Comparison of ENCODE assay signal across 1 cellular context in the genomic region with DNA sequence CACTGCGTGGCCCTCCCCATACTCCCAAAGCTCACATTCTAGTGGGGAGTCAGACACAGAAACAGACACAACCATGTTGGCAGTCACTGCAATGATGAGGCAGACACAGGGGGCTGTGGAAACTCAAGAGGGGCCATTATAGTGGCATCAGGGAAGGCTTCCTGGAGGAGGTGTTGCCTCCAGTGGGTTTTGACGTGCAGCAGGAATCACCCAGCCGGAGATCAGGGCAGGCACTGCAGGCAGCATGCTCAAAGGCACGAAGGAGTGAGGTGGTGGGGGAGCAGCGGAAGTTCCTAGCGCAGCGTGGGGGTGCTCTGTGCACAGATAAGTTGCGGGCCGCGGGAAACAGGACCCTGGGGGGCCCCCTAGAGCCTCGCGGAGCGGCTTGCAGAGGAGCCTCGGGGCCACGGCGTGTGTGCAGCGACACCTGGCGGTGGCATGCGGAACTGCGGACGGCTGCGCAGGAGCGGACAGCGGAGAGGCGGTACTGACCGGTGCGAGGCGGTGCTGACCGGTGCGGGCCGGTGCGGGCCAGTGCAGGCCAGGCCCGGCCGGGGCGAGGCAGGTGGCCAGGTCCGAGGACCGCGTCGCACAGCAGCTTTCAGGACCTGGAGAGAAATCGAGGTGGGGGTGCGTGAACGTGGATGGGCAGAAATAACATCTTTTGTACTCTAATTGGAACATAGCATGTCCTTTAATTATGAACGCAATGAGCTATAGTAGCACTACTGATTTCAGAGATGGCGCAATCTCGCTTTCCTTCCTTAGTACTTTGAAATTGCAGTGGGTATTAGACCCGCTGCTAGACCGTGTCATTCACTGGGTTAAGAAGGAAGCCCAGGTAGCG.
A peak's percentile ranks its signal among the peaks of the same experiment; 100 is the strongest.
TF ChIP-seq lines count a peak whose summit lies in the region.

No MANE protein-coding gene starts in this region.

TF ChIP-seq in K562, 482 proteins besides CTCF, POLR2A, EP300 and RAD21 (continued from another document and continues in another):
- TF ChIP-seq, protein P1, sequence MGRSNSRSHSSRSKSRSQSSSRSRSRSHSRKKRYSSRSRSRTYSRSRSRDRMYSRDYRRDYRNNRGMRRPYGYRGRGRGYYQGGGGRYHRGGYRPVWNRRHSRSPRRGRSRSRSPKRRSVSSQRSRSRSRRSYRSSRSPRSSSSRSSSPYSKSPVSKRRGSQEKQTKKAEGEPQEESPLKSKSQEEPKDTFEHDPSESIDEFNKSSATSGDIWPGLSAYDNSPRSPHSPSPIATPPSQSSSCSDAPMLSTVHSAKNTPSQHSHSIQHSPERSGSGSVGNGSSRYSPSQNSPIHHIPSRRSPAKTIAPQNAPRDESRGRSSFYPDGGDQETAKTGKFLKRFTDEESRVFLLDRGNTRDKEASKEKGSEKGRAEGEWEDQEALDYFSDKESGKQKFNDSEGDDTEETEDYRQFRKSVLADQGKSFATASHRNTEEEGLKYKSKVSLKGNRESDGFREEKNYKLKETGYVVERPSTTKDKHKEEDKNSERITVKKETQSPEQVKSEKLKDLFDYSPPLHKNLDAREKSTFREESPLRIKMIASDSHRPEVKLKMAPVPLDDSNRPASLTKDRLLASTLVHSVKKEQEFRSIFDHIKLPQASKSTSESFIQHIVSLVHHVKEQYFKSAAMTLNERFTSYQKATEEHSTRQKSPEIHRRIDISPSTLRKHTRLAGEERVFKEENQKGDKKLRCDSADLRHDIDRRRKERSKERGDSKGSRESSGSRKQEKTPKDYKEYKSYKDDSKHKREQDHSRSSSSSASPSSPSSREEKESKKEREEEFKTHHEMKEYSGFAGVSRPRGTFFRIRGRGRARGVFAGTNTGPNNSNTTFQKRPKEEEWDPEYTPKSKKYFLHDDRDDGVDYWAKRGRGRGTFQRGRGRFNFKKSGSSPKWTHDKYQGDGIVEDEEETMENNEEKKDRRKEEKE (IDR thresholded peaks at IDR 0.05; ENCODE audit: borderline replicate concordance in 1 of 2, control insufficient read depth in 1 of 2, low read depth in 2 of 2, low read length in 1 of 2) = peak in 1 of 2 experiments; percentile 83; a peak in 1 of 4 replicates
- no peak for TF ChIP-seq SAFB2 (IDR thresholded peaks at IDR 0.05; ENCODE audit: borderline replicate concordance, low read depth, low read length, severe bottlenecking)
- TF ChIP-seq, protein P2, sequence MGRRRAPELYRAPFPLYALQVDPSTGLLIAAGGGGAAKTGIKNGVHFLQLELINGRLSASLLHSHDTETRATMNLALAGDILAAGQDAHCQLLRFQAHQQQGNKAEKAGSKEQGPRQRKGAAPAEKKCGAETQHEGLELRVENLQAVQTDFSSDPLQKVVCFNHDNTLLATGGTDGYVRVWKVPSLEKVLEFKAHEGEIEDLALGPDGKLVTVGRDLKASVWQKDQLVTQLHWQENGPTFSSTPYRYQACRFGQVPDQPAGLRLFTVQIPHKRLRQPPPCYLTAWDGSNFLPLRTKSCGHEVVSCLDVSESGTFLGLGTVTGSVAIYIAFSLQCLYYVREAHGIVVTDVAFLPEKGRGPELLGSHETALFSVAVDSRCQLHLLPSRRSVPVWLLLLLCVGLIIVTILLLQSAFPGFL (CRISPR knock-in tag; IDR thresholded peaks at IDR 0.05) = no peak
- TF ChIP-seq CBX3 (IDR thresholded peaks at IDR 0.05; ENCODE audit: borderline replicate concordance in 1 of 2, low read length in 2 of 2) = peak in 1 of 2 experiments; percentile 95; a peak in 2 of 3 replicates
- TF ChIP-seq, protein P3, sequence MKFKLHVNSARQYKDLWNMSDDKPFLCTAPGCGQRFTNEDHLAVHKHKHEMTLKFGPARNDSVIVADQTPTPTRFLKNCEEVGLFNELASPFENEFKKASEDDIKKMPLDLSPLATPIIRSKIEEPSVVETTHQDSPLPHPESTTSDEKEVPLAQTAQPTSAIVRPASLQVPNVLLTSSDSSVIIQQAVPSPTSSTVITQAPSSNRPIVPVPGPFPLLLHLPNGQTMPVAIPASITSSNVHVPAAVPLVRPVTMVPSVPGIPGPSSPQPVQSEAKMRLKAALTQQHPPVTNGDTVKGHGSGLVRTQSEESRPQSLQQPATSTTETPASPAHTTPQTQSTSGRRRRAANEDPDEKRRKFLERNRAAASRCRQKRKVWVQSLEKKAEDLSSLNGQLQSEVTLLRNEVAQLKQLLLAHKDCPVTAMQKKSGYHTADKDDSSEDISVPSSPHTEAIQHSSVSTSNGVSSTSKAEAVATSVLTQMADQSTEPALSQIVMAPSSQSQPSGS (CRISPR knock-in tag; IDR thresholded peaks at IDR 0.05) = no peak
- no peak for TF ChIP-seq BRD9 (IDR thresholded peaks at IDR 0.05; ENCODE audit: low read depth, partially characterized antibody)
- TF ChIP-seq, protein P4, sequence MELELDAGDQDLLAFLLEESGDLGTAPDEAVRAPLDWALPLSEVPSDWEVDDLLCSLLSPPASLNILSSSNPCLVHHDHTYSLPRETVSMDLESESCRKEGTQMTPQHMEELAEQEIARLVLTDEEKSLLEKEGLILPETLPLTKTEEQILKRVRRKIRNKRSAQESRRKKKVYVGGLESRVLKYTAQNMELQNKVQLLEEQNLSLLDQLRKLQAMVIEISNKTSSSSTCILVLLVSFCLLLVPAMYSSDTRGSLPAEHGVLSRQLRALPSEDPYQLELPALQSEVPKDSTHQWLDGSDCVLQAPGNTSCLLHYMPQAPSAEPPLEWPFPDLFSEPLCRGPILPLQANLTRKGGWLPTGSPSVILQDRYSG (tag; conservative IDR thresholded peaks at IDR 0.05; ENCODE audit: low read depth) = 0 out of 2 replicates have a peak, but pooled peaks have one; percentile 55
- TF ChIP-seq ZNF444 (CRISPR knock-in tag; IDR thresholded peaks at IDR 0.05) = 0 out of 2 replicates have a peak, but pooled peaks have one; percentile 19
- peak; percentile 99 for TF ChIP-seq STAG1 (CRISPR knock-in tag; IDR thresholded peaks at IDR 0.05; ENCODE audit: borderline replicate concordance)
- no peak for TF ChIP-seq ZNF354B (CRISPR knock-in tag; IDR thresholded peaks at IDR 0.05)
- peak; percentile 94 for TF ChIP-seq MYC (IDR thresholded peaks at IDR 0.05; ENCODE audit: low read depth, low read length)
- peak; percentile 34; the same call in 1 of the 2 replicates for TF ChIP-seq MYC (CRISPR knock-in tag; IDR thresholded peaks at IDR 0.05; ENCODE audit: borderline replicate concordance, low read depth)
- TF ChIP-seq, protein P5, sequence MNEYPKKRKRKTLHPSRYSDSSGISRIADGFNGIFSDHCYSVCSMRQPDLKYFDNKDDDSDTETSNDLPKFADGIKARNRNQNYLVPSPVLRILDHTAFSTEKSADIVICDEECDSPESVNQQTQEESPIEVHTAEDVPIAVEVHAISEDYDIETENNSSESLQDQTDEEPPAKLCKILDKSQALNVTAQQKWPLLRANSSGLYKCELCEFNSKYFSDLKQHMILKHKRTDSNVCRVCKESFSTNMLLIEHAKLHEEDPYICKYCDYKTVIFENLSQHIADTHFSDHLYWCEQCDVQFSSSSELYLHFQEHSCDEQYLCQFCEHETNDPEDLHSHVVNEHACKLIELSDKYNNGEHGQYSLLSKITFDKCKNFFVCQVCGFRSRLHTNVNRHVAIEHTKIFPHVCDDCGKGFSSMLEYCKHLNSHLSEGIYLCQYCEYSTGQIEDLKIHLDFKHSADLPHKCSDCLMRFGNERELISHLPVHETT (CRISPR knock-in tag; conservative IDR thresholded peaks at IDR 0.05 in 1 of 2, IDR thresholded peaks at IDR 0.05 in 1 of 2) = peak in 1 of 2 experiments; percentile 70; a peak in 2 of 4 replicates
- TF ChIP-seq, protein P6, sequence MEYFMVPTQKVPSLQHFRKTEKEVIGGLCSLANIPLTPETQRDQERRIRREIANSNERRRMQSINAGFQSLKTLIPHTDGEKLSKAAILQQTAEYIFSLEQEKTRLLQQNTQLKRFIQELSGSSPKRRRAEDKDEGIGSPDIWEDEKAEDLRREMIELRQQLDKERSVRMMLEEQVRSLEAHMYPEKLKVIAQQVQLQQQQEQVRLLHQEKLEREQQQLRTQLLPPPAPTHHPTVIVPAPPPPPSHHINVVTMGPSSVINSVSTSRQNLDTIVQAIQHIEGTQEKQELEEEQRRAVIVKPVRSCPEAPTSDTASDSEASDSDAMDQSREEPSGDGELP (CRISPR knock-in tag; IDR thresholded peaks at IDR 0.05; ENCODE audit: borderline replicate concordance) = peak; percentile 94
- peak; percentile 88 for TF ChIP-seq ESRRA (IDR thresholded peaks at IDR 0.05; ENCODE audit: borderline replicate concordance, low read depth)
- TF ChIP-seq C11orf30 (IDR thresholded peaks at IDR 0.05; ENCODE audit: low read depth) = no peak
- peak; percentile 94 for TF ChIP-seq RNF2 (IDR thresholded peaks at IDR 0.05)
- TF ChIP-seq, protein P7, sequence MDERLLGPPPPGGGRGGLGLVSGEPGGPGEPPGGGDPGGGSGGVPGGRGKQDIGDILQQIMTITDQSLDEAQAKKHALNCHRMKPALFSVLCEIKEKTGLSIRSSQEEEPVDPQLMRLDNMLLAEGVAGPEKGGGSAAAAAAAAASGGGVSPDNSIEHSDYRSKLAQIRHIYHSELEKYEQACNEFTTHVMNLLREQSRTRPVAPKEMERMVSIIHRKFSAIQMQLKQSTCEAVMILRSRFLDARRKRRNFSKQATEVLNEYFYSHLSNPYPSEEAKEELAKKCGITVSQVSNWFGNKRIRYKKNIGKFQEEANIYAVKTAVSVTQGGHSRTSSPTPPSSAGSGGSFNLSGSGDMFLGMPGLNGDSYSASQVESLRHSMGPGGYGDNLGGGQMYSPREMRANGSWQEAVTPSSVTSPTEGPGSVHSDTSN (CRISPR knock-in tag; IDR thresholded peaks at IDR 0.05; ENCODE audit: low read depth) = no peak
- TF ChIP-seq, protein P7 (tag; conservative IDR thresholded peaks at IDR 0.05; ENCODE audit: low read depth) = peak; percentile 8; the same call in 1 of the 2 replicates
- TF ChIP-seq NFE2L1 (tag; IDR thresholded peaks at IDR 0.05; ENCODE audit: borderline replicate concordance, low read depth) = no peak
- peak in 1 of 2 experiments; percentile 4; a peak in 1 of 4 replicates for TF ChIP-seq FOXK2 (conservative IDR thresholded peaks at IDR 0.05 in 1 of 2, IDR thresholded peaks at IDR 0.05 in 1 of 2; ENCODE audit: low read depth in 2 of 2)
- no peak; the same call in 1 of the 2 replicates for TF ChIP-seq ZBED1 (IDR thresholded peaks at IDR 0.05)
- TF ChIP-seq BRCA1 (IDR thresholded peaks at IDR 0.05) = no peak
- TF ChIP-seq BRCA1 (CRISPR knock-in tag; IDR thresholded peaks at IDR 0.05) = no peak
- TF ChIP-seq ETS2 (tag; IDR thresholded peaks at IDR 0.05; ENCODE audit: borderline replicate concordance, poor library complexity, severe bottlenecking) = no peak
- TF ChIP-seq KHSRP (IDR thresholded peaks at IDR 0.05) = peak; percentile 27; the same call in 1 of the 2 replicates
